In the genomic region with DNA sequence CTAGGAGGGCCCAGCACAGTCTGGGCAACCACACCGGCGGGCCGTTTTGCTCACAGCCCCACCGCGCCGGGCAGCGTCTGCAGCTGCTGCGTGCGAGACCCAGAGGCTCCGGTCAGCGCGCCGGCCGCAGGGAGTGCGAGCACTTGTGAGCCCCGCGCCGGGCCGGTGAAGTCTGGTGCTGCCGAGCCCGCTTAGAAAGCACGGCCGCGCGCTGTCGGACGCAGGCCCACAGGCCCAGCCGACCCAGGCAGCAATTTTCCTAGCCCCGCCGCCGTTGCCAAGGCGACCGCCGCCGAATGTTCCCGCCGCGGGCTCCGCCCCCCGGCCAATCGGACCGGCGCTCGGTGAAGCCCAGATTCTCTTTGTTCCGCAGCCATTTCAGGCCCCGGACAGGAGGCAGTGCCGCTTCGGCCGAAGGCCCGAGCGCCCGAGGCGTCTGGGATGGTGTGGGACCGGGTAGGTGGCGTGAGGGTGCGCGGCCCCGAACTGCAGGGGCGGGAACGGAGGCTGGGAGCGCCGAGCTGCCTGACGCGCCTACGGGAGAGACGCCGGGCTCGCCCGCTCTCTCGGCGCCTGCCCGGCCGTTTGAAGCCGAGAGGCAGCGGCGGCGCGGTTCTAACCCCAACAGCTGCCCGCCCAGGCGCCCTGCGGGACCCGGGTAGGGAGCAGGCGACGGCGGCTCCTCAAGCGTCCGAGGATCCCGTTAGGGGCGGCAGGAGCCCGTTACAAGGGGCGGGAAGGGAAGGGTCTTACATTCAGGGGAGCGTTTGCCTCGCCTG, we compare ENCODE assay signal across 8 cellular contexts. TPM values are rescaled to one million over a fixed set of nuclear protein-coding genes. Genes with fewer than 3 reads are reported as not detected.
DNase-seq lines count a peak whose midpoint lies in the region; ATAC-seq and TF ChIP-seq lines count a peak whose summit lies in the region.

Gene TNPO1 (plus strand): TSS at position 365 of the 779 bp plus-strand sequence. CDS start 77 bp downstream, at position 442.

- peaks cover 18% of the 10 kb centered on the region for H3K27me3 Mint-ChIP-seq in activated CD4-positive, alpha-beta T cell treated with anti-CD3 and anti-CD28 coated beads, Interleukin-2, amount 10 ng/mL, durations not matched to agents 7 days and 5 days

- H3K36me3 Mint-ChIP-seq in activated CD4-positive, alpha-beta T cell treated with anti-CD3 and anti-CD28 coated beads, Interleukin-2, amount 10 ng/mL, durations not matched to agents 7 days and 5 days (ENCODE audit: low read depth) = no peaks in the 10 kb centered on the region

- POLR2A ChIA-PET in activated CD4-positive, alpha-beta T cell treated with anti-CD3 and anti-CD28 coated beads, Interleukin-2, amount 10 ng/mL, durations not matched to agents 7 days and 5 days (lab: Charles Lee) = interaction anchor here (1.0 kb wide), 1 partner anchor 33 kb away, joined by 3 read pairs; no protein-coding TSS in a partner anchor

- H3K4me1 Mint-ChIP-seq in activated CD4-positive, alpha-beta T cell treated with anti-CD3 and anti-CD28 coated beads, Interleukin-2, amount 10 ng/mL, durations not matched to agents 7 days and 5 days = peaks cover 19% of the 10 kb centered on the region

- peak; percentile 93 for DNase-seq in Ammon's horn (ENCODE audit: low spot score)
- DNase-seq in NCI-H460 (ENCODE audit: extremely low read depth, low read depth) = peak; percentile 90
- peak; percentile 82 for DNase-seq in activated CD4-positive, alpha-beta T cell treated with anti-CD3 and anti-CD28 coated beads, Interleukin-2, amount 10 ng/mL, durations not matched to agents 7 days and 5 days
- DNase-seq in coronary artery (ENCODE audit: low spot score) = peak; percentile 97
- peak; percentile 93 to 94 for DNase-seq in left colon
- peak; percentile 63 to 82 for DNase-seq in stimulated activated CD4-positive, alpha-beta T cell treated with anti-CD3 and anti-CD28 coated beads, Interleukin-1b, Interleukin-23, amount 100 ng/mL, for 4 hours (ENCODE audit: low read depth in 2 of 2)

- no peak for TF ChIP-seq CTCF in coronary artery (IDR thresholded peaks at IDR 0.05)

- peak within 1 kb of the TSS; percentile 98 to 99 for H3K27ac ChIP-seq in coronary artery

- CTCF ChIA-PET in activated CD4-positive, alpha-beta T cell treated with anti-CD3 and anti-CD28 coated beads, Interleukin-2, amount 10 ng/mL, durations not matched to agents 7 days and 5 days (lab: Charles Lee) = interaction anchor here (0.8 to 1.8 kb wide), 6 partner anchors 9 to 140 kb away, joined by 3 to 5 read pairs (median 3); partner anchors contain the start of gene FCHO2

- H3K9me3 Mint-ChIP-seq in activated CD4-positive, alpha-beta T cell treated with anti-CD3 and anti-CD28 coated beads, Interleukin-2, amount 10 ng/mL, durations not matched to agents 7 days and 5 days = no peaks in the 10 kb centered on the region

- ATAC-seq in GM19035 (IDR thresholded peaks at IDR 0.05; ENCODE audit: unreplicated experiment) (peak; percentile 87), HG03342 (IDR thresholded peaks at IDR 0.05; ENCODE audit: unreplicated experiment) (peak; percentile 77), left colon (peak; percentile 87)

- peak within 1 kb of the TSS; percentile 91 for H3K27ac Mint-ChIP-seq in activated CD4-positive, alpha-beta T cell treated with anti-CD3 and anti-CD28 coated beads, Interleukin-2, amount 10 ng/mL, durations not matched to agents 7 days and 5 days

- peak within 1 kb of the TSS; percentile 87 for H3K4me3 Mint-ChIP-seq in activated CD4-positive, alpha-beta T cell treated with anti-CD3 and anti-CD28 coated beads, Interleukin-2, amount 10 ng/mL, durations not matched to agents 7 days and 5 days

- intact Hi-C loops in left colon (cut with DNase I, micrococcal nuclease) = no loop called here

- peak within 1 kb of the TSS; percentile 95 for H3K4me3 ChIP-seq in coronary artery

RNA-seq across cellular contexts. Expression of gene TNPO1, which starts in this region (rescaled TPM):
- total RNA-seq in NCI-H460 (2014; rRNA removed; shearing (Covaris generic)) = 498 and 524 TPM in 2 replicates
- 220 and 312 TPM in 2 replicates for polyA plus RNA-seq in NCI-H460 (2014; cell fraction: nucleus; rRNA removed)
- 10 to 100 TPM; 74.0 to 95.3 TPM for total RNA-seq in activated CD4-positive, alpha-beta T cell treated with anti-CD3 and anti-CD28 coated beads, Interleukin-2, amount 10 ng/mL, durations not matched to agents 7 days and 5 days
- 10 to 100 TPM; 74.7 to 75.0 TPM for total RNA-seq in left colon

Comparison
In these comparisons a context has a peak if more than half of its experiments do, and no peak if none do; other contexts are left out.
1. Peak in every context shown above with its lines: DNase-seq, ATAC-seq, H3K4me3 ChIP-seq and H3K27ac ChIP-seq.